ENCODE assay signal across 9 cellular contexts in genomic region chr20:37356387-37356786, GRCh38. TPM values are rescaled to one million over a fixed set of nuclear protein-coding genes. Genes with fewer than 3 reads are reported as not detected.
DNase-seq lines count a peak whose midpoint lies in the region; ATAC-seq, FAIRE-seq and TF ChIP-seq lines count a peak whose summit lies in the region.
"Had no signal": no experiment of that assay in that cellular context is flagged by ENCODE, and none has a peak within 500 bp of the region (broad histone marks: within the 10 kb centered on the region; RNA-seq: fewer than 3 reads in every experiment).

No MANE protein-coding gene starts in this region.

- DNase-seq in A549 (ENCODE audit: low read depth in 1 of 2, low spot score in 1 of 2): peak in 1 of 2 experiments; percentile 42
- peak; percentile 91 for DNase-seq in M059J (ENCODE audit: low read depth)
- DNase-seq in endodermal cell: peak; percentile 41
- DNase-seq in myocyte (ENCODE audit: low read depth): peak; percentile 34
- DNase-seq in NCI-H524 treated with DMSO at 0.1 percent for 48 hours (lab: John Stamatoyannopoulos, UW): no peak
- no peak for DNase-seq in activated CD8-positive, alpha-beta memory T cell treated with anti-CD3 and anti-CD28 coated beads, Interleukin-2, amount 50 U/mL, for 4 hours
- no peak for DNase-seq in HCEC 1CT

- no peak overlapping the region for H3K4me3 Mint-ChIP-seq in endodermal cell

- H3K4me1 Mint-ChIP-seq in endodermal cell: peaks cover 9% of the 10 kb centered on the region

- peak overlapping the region; percentile 69 to 85 for H3K27ac ChIP-seq in A549
- no peak overlapping the region for H3K27ac ChIP-seq in endodermal cell (ENCODE audit: low read depth, low read length)
- H3K27ac ChIP-seq: cardiac muscle cell had no signal

- POLR2A ChIA-PET in A549 (lab: Yijun Ruan, JAX): no interaction called here

- H3K36me3 Mint-ChIP-seq in endodermal cell (ENCODE audit: low read depth): peaks cover 23% of the 10 kb centered on the region

- H3K9ac ChIP-seq in endodermal cell (ENCODE audit: extremely low read depth, low read length, poor library complexity, severe bottlenecking): no peak overlapping the region

- no peak overlapping the region for H3K4me3 ChIP-seq in A549
- no peak overlapping the region for H3K4me3 ChIP-seq in endodermal cell (ENCODE audit: low read length)
- H3K4me3 ChIP-seq: cardiac muscle cell had no signal

- no peaks in the 10 kb centered on the region for H3K9me3 ChIP-seq in A549
- H3K9me3 ChIP-seq in endodermal cell (ENCODE audit: control insufficient read depth, low read length): no peaks in the 10 kb centered on the region

- WGBS in A549 (ENCODE audit: missing lambda C conversion rate): 35% methylated on average over 8 of the region's 8 CpGs
- 93 to 97% methylated on average over 7 to 8 of the region's 8 CpGs for WGBS in endodermal cell (ENCODE audit: insufficient coverage in 1 of 2, insufficient read length in 1 of 2), 2 experiments

- TF ChIP-seq POLR2A in A549 (IDR thresholded peaks at IDR 0.05; ENCODE audit: low read length): no peak

- peaks cover 52% of the 10 kb centered on the region for H3K36me3 ChIP-seq in endodermal cell (ENCODE audit: control insufficient read depth, insufficient read depth, low read length)
- H3K36me3 ChIP-seq: cardiac muscle cell had no signal

- H3K4me2 ChIP-seq in A549: peak overlapping the region; percentile 58

- no peaks in the 10 kb centered on the region for H3K27me3 ChIP-seq in endodermal cell (ENCODE audit: control insufficient read depth, insufficient read depth, low read length, poor library complexity, severe bottlenecking)
- H3K27me3 ChIP-seq: cardiac muscle cell had no signal

- H3K27me3 Mint-ChIP-seq in endodermal cell (ENCODE audit: insufficient read depth): no peaks in the 10 kb centered on the region

- no peak for TF ChIP-seq RAD21 in A549 (conservative IDR thresholded peaks at IDR 0.05 in 1 of 2, IDR thresholded peaks at IDR 0.05 in 1 of 2)

- peak; percentile 36 to 41; a peak in 5 of 6 replicates for ATAC-seq in A549
- no peak for ATAC-seq in HG02571 (IDR thresholded peaks at IDR 0.05; ENCODE audit: unreplicated experiment)

- TF ChIP-seq CTCF in A549 (IDR thresholded peaks at IDR 0.05) (no peak), endodermal cell (conservative IDR thresholded peaks at IDR 0.05) (peak; percentile 38)

- CTCF ChIA-PET in A549 (lab: Yijun Ruan, JAX): interaction anchor here (0.7 to 3.0 kb wide), 8 partner anchors 9 to 87 kb away, joined by 3 to 19 read pairs (median 4); no protein-coding TSS in a partner anchor

- no peaks in the 10 kb centered on the region for H3K9me3 Mint-ChIP-seq in endodermal cell

- TF ChIP-seq EP300 in A549 (IDR thresholded peaks at IDR 0.05): no peak

- H3K4me1 ChIP-seq in A549 (peaks cover 85% of the 10 kb centered on the region), endodermal cell (ENCODE audit: control insufficient read depth, insufficient read depth, low read length) (no peaks in the 10 kb centered on the region)

- no peak for FAIRE-seq in A549 (lab: Jason Lieb, UNC)

- H3K27ac Mint-ChIP-seq in endodermal cell: peak overlapping the region; percentile 76

TF ChIP-seq in A549, 52 proteins besides CTCF, POLR2A, EP300 and RAD21:
- TF ChIP-seq NR3C1 (IDR thresholded peaks at IDR 0.05) (no peak), KDM1A (IDR thresholded peaks at IDR 0.05; ENCODE audit: low read depth) (no peak), REST (IDR thresholded peaks at IDR 0.05) (no peak), BHLHE40 (IDR thresholded peaks at IDR 0.05; ENCODE audit: low read depth, low read length) (no peak), HOXA7 (CRISPR knock-in tag; IDR thresholded peaks at IDR 0.05) (no peak), HEYL (CRISPR knock-in tag; IDR thresholded peaks at IDR 0.05) (no peak), CBX2 (IDR thresholded peaks at IDR 0.05; ENCODE audit: borderline replicate concordance, low read depth) (no peak)
- TF ChIP-seq, protein P1, sequence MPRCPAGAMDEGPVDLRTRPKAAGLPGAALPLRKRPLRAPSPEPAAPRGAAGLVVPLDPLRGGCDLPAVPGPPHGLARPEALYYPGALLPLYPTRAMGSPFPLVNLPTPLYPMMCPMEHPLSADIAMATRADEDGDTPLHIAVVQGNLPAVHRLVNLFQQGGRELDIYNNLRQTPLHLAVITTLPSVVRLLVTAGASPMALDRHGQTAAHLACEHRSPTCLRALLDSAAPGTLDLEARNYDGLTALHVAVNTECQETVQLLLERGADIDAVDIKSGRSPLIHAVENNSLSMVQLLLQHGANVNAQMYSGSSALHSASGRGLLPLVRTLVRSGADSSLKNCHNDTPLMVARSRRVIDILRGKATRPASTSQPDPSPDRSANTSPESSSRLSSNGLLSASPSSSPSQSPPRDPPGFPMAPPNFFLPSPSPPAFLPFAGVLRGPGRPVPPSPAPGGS (IDR thresholded peaks at IDR 0.05): no peak
- TF ChIP-seq, protein P2, sequence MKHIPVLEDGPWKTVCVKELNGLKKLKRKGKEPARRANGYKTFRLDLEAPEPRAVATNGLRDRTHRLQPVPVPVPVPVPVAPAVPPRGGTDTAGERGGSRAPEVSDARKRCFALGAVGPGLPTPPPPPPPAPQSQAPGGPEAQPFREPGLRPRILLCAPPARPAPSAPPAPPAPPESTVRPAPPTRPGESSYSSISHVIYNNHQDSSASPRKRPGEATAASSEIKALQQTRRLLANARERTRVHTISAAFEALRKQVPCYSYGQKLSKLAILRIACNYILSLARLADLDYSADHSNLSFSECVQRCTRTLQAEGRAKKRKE (CRISPR knock-in tag; IDR thresholded peaks at IDR 0.05; ENCODE audit: low read depth): no peak

RNA-seq across cellular contexts. Expression of gene SRC, which starts 10.4 kb away (rescaled TPM):
- polyA plus RNA-seq in A549 (2011; rRNA removed) (154 and 212 TPM in 2 replicates), A549 (2017; fragmentation: RNase III; extraction: RNeasy Plus Mini Kit Qiagen cat#74134 plus additional on column Dnase treatment) (133 to 139 TPM (median 134 TPM) in 3 replicates)
- 122 and 170 TPM in 2 replicates for polyA plus RNA-seq in A549 (2012; cell fraction: cytosol; rRNA removed)
- 500 and 511 TPM in 2 replicates for polyA plus RNA-seq in A549 (2012; cell fraction: nucleus; rRNA removed)
- 278 and 313 TPM in 2 replicates for polyA minus RNA-seq in A549 (2011; rRNA and poly(A)+ RNA removed)
- total RNA-seq in M059J (2014; rRNA removed; shearing (Covaris generic)): 16.5 and 24.3 TPM in 2 replicates
- total RNA-seq in endodermal cell (100 to 1,000 TPM in 1 of 2 donors, 10 to 100 TPM in 1; 75.6 to 109 TPM), myocyte (3.2 and 8.0 TPM in 2 replicates)
- polyA plus RNA-seq in endodermal cell (2013, experiment 1 of 2): 48.4 TPM
- 41.1 TPM for polyA plus RNA-seq in endodermal cell (2013, experiment 2 of 2)
- polyA plus RNA-seq in myocyte (2012): 12.5 TPM

Comparison
In these comparisons a context has a peak if more than half of its experiments do, and no peak if none do; other contexts are left out.
1. DNase-seq: peak in M059J (single experiment), endodermal cell (single experiment) and myocyte (single experiment); none in NCI-H524 treated with DMSO at 0.1 percent for 48 hours (single experiment), activated CD8-positive, alpha-beta memory T cell treated with anti-CD3 and anti-CD28 coated beads, Interleukin-2, amount 50 U/mL, for 4 hours (single experiment) and HCEC 1CT (single experiment).